Comparison of ENCODE assay signal across 14 cellular contexts in genomic region chr10:97335995-97336394, GRCh38. TPM values are rescaled to one million over a fixed set of nuclear protein-coding genes. Genes with fewer than 3 reads are reported as not detected.
DNase-seq lines count a peak whose midpoint lies in the region; FAIRE-seq and TF ChIP-seq lines count a peak whose summit lies in the region.
"Had no signal": no experiment of that assay in that cellular context is flagged by ENCODE, and none has a peak within 500 bp of the region (broad histone marks: within the 10 kb centered on the region; RNA-seq: fewer than 3 reads in every experiment).

No MANE protein-coding gene starts in this region.

- FAIRE-seq in G401.6 (lab: Jason Lieb, UNC) (peak; percentile 17), endometrium (lab: Jason Lieb, UNC) (peak; percentile 4)
- FAIRE-seq: GM12891 had no signal

- H3K27ac ChIP-seq in OCI-LY7 (ENCODE audit: low read depth, low read length, poor library complexity, severe bottlenecking) (no peak overlapping the region), prostate gland (peak overlapping the region; percentile 93 to 96), RWPE1 (no peak overlapping the region)

- no peaks in the 10 kb centered on the region for H3K9me3 ChIP-seq in OCI-LY7 (ENCODE audit: low read length)
- no peaks in the 10 kb centered on the region for H3K9me3 ChIP-seq in prostate gland
- H3K9me3 ChIP-seq: heart right ventricle had no signal

- H3K9me2 ChIP-seq in OCI-LY7 (ENCODE audit: insufficient read depth, low read length), result no peaks in the 10 kb centered on the region

- no peaks in the 10 kb centered on the region for H4K20me1 ChIP-seq in OCI-LY7 (ENCODE audit: insufficient read depth, low read length)

- TF ChIP-seq POLR2A in prostate gland (IDR thresholded peaks at IDR 0.05), result no peak

- POLR2A ChIA-PET in OCI-LY7 (lab: Charles Lee), result no interaction called here
- POLR2A ChIA-PET in RWPE1 (lab: Yijun Ruan, JAX; ENCODE audit: low non-redundant PET), result no interaction called here

- DNase-seq in OCI-LY7 (ENCODE audit: low spot score), result no peak
- DNase-seq in prostate gland (ENCODE audit: low spot score), result no peak
- no peak for DNase-seq in posterior vena cava (ENCODE audit: low spot score)
- no peak for DNase-seq in midbrain (lab: John Stamatoyannopoulos, UW)
- DNase-seq in RWPE1 (ENCODE audit: low spot score), result no peak
- DNase-seq: activated CD4-positive, CD25-positive, alpha-beta regulatory T cell treated with anti-CD3 and anti-CD28 coated beads, Interleukin-2, amount 50 U/mL, for 72 hours; amygdala; DMS153; effector CD8-positive, alpha-beta T cell; Right ventricle myocardium superior had no signal

- H3K27me3 ChIP-seq in prostate gland (replicated peaks; ENCODE audit: insufficient read depth), result no peaks in the 10 kb centered on the region
- H3K27me3 ChIP-seq: heart right ventricle had no signal

- H3K4me1 ChIP-seq in OCI-LY7 (ENCODE audit: insufficient read depth, low read length, poor library complexity, severe bottlenecking) (peaks cover 48% of the 10 kb centered on the region), prostate gland (replicated peaks) (peaks cover 5% of the 10 kb centered on the region)

- no peak overlapping the region for H2AFZ ChIP-seq in OCI-LY7 (ENCODE audit: low read length)

- H3K4me2 ChIP-seq in OCI-LY7 (ENCODE audit: low read length), result peak overlapping the region; percentile 78

- H3K79me2 ChIP-seq in OCI-LY7 (ENCODE audit: insufficient read depth, low read depth, low read length), result no peaks in the 10 kb centered on the region; the same call in 1 of the 2 replicates

- CTCF ChIA-PET in OCI-LY7 (lab: Charles Lee; ENCODE audit: unreplicated experiment) (no interaction called here), RWPE1 (lab: Yijun Ruan, JAX) (no interaction called here)

- BruUV-seq in OCI-LY7 (replicated peaks; lab: Mats Ljungman, UMichigan), result TSS peak; percentile 57

- intact Hi-C loops in OCI-LY7 (cut with micrococcal nuclease; ENCODE audit: unreplicated experiment) (no loop called here), prostate gland (cut with DNase I) (no loop called here), posterior vena cava (cut with DNase I) (loop anchor here in 1 of 2 donors (1.0 kb wide), 1 partner anchor 18 kb away; no protein-coding TSS in a partner anchor)

- H3K36me3 ChIP-seq in OCI-LY7 (ENCODE audit: insufficient read depth, low read length) (no peaks in the 10 kb centered on the region), prostate gland (no peaks in the 10 kb centered on the region)

- 51% methylated on average over 5 of the region's 5 CpGs for WGBS in prostate gland

- TF ChIP-seq CTCF in OCI-LY7 (conservative IDR thresholded peaks at IDR 0.05; ENCODE audit: low read length) (no peak), prostate gland (IDR thresholded peaks at IDR 0.05) (no peak), RWPE1 (conservative IDR thresholded peaks at IDR 0.05; ENCODE audit: low read depth) (no peak)

- no peak overlapping the region for H3K4me3 ChIP-seq in OCI-LY7 (ENCODE audit: low read depth, low read length, poor library complexity, severe bottlenecking)
- H3K4me3 ChIP-seq in prostate gland, result no peak overlapping the region

RNA-seq across cellular contexts. Expression of gene FRAT2, which starts 1.5 kb away (rescaled TPM):
- total RNA-seq in OCI-LY7 (2014; rRNA removed; shearing (Covaris generic)), result 9.3 and 12.3 TPM in 2 replicates
- 18.3 and 18.4 TPM in 2 replicates for total RNA-seq in OCI-LY7 (2022)
- 10 to 100 TPM; 43.0 to 45.3 TPM for total RNA-seq in prostate gland
- total RNA-seq in posterior vena cava, result 1 to 10 TPM; 4.3 to 6.8 TPM

RNA-seq across cellular contexts. Expression of gene FRAT1, which starts 16.9 kb away (rescaled TPM):
- total RNA-seq in OCI-LY7 (2014; rRNA removed; shearing (Covaris generic)), result 5.1 and 7.0 TPM in 2 replicates
- 12.2 and 12.4 TPM in 2 replicates for total RNA-seq in OCI-LY7 (2022)
- 10 to 100 TPM; 18.0 to 20.1 TPM for total RNA-seq in prostate gland
- 1 to 10 TPM; 2.1 to 4.2 TPM for total RNA-seq in posterior vena cava

RNA-seq across cellular contexts. Expression of gene ARHGAP19, which starts 43.6 kb away (rescaled TPM):
- total RNA-seq in OCI-LY7 (2014; rRNA removed; shearing (Covaris generic)), result 33.3 and 34.1 TPM in 2 replicates
- 60.5 and 73.1 TPM in 2 replicates for total RNA-seq in OCI-LY7 (2022)
- 10 to 100 TPM; 10.4 to 37.1 TPM for total RNA-seq in prostate gland
- total RNA-seq in posterior vena cava, result 1 to 10 TPM; 6.8 to 7.6 TPM

Comparison
In these comparisons a context has a peak if more than half of its experiments do, and no peak if none do; other contexts are left out.
1. H3K27ac ChIP-seq: peak in prostate gland (2 of 2); none in OCI-LY7 (single experiment) and RWPE1 (single experiment).